8 cellular contexts compared by ENCODE assay signal in the genomic region with DNA sequence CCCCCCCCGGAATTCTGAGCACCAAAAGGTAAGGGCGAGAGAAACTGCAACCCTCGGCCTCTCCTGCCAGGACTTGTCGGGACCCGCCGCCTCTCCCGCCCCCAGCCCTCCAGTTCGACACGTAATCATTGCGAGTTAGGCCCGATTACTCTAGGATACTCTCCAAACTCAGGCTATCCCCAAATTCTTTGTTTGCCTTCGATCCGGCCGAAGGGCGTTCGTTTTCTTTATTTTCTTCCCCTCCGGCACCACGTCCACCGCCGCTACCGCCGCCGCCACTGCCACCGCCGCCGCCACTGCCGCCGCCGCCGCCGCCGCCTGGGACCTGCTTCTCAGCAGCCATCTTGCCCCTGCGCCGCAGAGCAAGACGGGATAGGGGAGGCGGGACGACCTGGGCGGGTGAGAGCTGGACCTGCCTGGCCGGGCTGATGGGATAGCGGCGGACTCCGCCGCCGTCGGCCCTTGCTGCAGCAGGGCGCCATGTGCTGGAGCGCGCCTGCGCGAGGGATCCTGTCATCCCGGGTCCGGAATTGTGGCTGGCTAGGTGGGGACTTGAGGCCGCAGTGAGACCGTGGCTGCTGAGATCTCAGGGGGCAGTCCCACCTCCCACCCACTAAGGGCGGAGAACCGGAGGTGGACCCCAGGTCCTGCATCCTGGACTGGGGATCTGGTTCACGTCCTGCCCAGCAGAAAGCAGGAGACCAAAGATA. TPM values are rescaled to one million over a fixed set of nuclear protein-coding genes. Genes with fewer than 3 reads are reported as not detected.
DNase-seq lines count a peak whose midpoint lies in the region; TF ChIP-seq lines count a peak whose summit lies in the region.

A gene (minus strand): TSS at position 369 of the 710 bp plus-strand sequence. CDS start 26 bp downstream, at position 343.

- H3K4me1 ChIP-seq in stomach, result peaks cover 46 to 76% (median 65%) of the 10 kb centered on the region in 4 donors

- TF ChIP-seq CTCF in fibroblast of villous mesenchyme (IDR thresholded peaks at IDR 0.05; ENCODE audit: insufficient read depth, low read depth, low read length) (no peak), neural crest cell (conservative IDR thresholded peaks at IDR 0.05) (no peak), stomach (IDR thresholded peaks at IDR 0.05) (no peak)

- intact Hi-C loops in stomach (cut with DNase I; ENCODE audit: low total_unique reads), result no loop called here

- H3K9me3 ChIP-seq in MG63 (no peaks in the 10 kb centered on the region), stomach (no peaks in the 10 kb centered on the region)

- TF ChIP-seq POLR2A in stomach (IDR thresholded peaks at IDR 0.05), result no peak

- WGBS in stomach, 5 donors, result 0% methylated on average over 37 to 57 of the region's 57 CpGs

- H3K9me3 Mint-ChIP-seq in neural crest cell, result no peaks in the 10 kb centered on the region

- H3K27ac Mint-ChIP-seq in neural crest cell (ENCODE audit: unreplicated experiment), result peak within 1 kb of the TSS; percentile 96

- H3K4me3 Mint-ChIP-seq in neural crest cell, result peak within 1 kb of the TSS; percentile 91

- H3K4me1 Mint-ChIP-seq in neural crest cell, result peaks cover 35% of the 10 kb centered on the region

- peaks cover 43% of the 10 kb centered on the region for H3K27me3 Mint-ChIP-seq in neural crest cell (ENCODE audit: low read depth)

- DNase-seq in Daoy (ENCODE audit: low read depth) (peak; percentile 97), H4 (ENCODE audit: low spot score) (peak; percentile 92), MG63 (peak; percentile 96), SIG-M5 treated with dmso at 0.1 percent for 504 hours (lab: John Stamatoyannopoulos, UW; ENCODE audit: unreplicated experiment) (peak; percentile 86), activated gamma-delta T cell treated with Interleukin-2 at 50 U/mL for 16 hours (peak; percentile 81), fibroblast of villous mesenchyme (ENCODE audit: low read depth) (peak; percentile 92), neural crest cell (ENCODE audit: low read depth, low spot score) (peak; percentile 88), stomach (peak; percentile 93)

- no peaks in the 10 kb centered on the region for H3K36me3 Mint-ChIP-seq in neural crest cell (ENCODE audit: low read depth)

- H3K4me3 ChIP-seq in MG63 (peak within 1 kb of the TSS; percentile 77), fibroblast of villous mesenchyme (ENCODE audit: low read depth, low read length) (peak within 1 kb of the TSS; percentile 100), stomach (peak within 1 kb of the TSS; percentile 71 to 95 (median 88))

- TF ChIP-seq EP300 in stomach (IDR thresholded peaks at IDR 0.05), result no peak

- H3K27ac ChIP-seq in stomach, result peak within 1 kb of the TSS; percentile 67 to 86 (median 82)

- H3K36me3 ChIP-seq in MG63 (peaks cover 25% of the 10 kb centered on the region), stomach (peaks cover 9 to 31% (median 29%) of the 10 kb centered on the region in 4 donors)

- H3K27me3 ChIP-seq in MG63 (peaks cover 39% of the 10 kb centered on the region), stomach (peaks cover 38 to 41% (median 39%) of the 10 kb centered on the region in 3 donors)

RNA-seq across cellular contexts. Expression of the gene that starts here (rescaled TPM):
- total RNA-seq in Daoy (2014; rRNA removed; shearing (Covaris generic)), result 19.1 and 25.4 TPM in 2 replicates
- 37.3 and 39.7 TPM in 2 replicates for total RNA-seq in H4 (2014; rRNA removed; shearing (Covaris generic))
- total RNA-seq in MG63 (2014; rRNA removed; shearing (Covaris generic); ENCODE audit: low replicate concordance), result 70.0 and 99.9 TPM in 2 replicates
- total RNA-seq in fibroblast of villous mesenchyme (28.3 and 42.3 TPM in 2 replicates), neural crest cell (87.9 and 91.6 TPM in 2 replicates), stomach (10 to 100 TPM; 24.6 to 49.8 (median 47.8) TPM)
- 10 to 100 TPM; 36.9 to 46.4 (median 39.3) TPM for polyA plus RNA-seq in stomach

Comparison
In these comparisons a context has a peak if more than half of its experiments do, and no peak if none do; other contexts are left out.
1. Peak in every context shown above with its lines: DNase-seq, H3K4me3 ChIP-seq and H3K27ac ChIP-seq.